1 cellular context compared by ENCODE assay signal in the genomic region with DNA sequence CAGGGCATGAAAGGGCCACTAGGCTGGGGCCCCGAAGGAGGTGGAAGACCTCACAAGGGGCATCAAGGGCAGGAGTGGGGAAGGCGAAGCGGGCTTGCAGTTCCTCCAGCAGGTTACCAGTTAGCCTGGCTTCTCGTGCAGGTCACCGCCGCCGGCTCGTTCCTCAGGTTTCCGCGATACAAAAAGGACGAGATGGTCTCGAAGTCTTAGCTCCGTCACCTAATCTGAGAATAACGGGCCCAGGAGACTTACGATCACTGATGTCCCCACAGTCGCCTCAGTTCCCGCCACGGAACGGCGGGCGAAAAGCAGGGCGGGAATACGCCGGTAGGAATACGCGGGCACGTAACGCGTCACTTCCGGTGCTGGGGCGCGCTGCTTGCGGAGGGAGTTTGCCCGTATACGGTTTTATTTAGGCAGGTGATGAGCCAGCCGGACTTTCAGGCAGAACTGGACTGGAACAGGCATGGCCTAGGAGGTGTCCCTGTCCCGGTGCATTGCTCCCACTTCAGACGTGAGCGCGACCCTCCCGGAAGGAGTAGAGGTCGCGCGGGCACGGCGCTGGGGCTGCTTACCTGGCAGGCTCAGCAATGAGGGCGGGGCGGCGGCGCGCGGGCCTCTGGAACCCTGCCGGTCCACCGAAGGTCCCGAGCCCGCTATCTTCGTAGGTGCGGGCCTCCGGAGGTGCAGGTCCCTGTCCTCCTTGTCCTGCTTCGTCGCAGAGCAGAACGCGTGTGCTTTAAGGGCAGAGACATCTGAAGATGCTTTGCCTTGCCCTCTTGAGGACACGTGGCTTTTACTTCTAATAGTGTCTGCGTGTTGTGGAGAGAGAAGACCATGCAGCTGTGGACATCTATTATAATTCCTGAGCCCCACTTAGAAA.
TF ChIP-seq lines count a peak whose summit lies in the region.

A gene with protein sequence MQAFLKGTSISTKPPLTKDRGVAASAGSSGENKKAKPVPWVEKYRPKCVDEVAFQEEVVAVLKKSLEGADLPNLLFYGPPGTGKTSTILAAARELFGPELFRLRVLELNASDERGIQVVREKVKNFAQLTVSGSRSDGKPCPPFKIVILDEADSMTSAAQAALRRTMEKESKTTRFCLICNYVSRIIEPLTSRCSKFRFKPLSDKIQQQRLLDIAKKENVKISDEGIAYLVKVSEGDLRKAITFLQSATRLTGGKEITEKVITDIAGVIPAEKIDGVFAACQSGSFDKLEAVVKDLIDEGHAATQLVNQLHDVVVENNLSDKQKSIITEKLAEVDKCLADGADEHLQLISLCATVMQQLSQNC (minus strand): TSS at position 310 of the 883 bp plus-strand sequence. CDS start 1,769 bp downstream, outside the sequence.

TF ChIP-seq in HepG2, 621 proteins besides CTCF, POLR2A, EP300 and RAD21 (continued from another document and continues in another):
- TF ChIP-seq, protein P1, sequence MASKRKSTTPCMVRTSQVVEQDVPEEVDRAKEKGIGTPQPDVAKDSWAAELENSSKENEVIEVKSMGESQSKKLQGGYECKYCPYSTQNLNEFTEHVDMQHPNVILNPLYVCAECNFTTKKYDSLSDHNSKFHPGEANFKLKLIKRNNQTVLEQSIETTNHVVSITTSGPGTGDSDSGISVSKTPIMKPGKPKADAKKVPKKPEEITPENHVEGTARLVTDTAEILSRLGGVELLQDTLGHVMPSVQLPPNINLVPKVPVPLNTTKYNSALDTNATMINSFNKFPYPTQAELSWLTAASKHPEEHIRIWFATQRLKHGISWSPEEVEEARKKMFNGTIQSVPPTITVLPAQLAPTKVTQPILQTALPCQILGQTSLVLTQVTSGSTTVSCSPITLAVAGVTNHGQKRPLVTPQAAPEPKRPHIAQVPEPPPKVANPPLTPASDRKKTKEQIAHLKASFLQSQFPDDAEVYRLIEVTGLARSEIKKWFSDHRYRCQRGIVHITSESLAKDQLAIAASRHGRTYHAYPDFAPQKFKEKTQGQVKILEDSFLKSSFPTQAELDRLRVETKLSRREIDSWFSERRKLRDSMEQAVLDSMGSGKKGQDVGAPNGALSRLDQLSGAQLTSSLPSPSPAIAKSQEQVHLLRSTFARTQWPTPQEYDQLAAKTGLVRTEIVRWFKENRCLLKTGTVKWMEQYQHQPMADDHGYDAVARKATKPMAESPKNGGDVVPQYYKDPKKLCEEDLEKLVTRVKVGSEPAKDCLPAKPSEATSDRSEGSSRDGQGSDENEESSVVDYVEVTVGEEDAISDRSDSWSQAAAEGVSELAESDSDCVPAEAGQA (IDR thresholded peaks at IDR 0.05; ENCODE audit: low read depth): peak; percentile 78; the same call in 1 of the 2 replicates
- TF ChIP-seq, protein P1 (CRISPR knock-in tag; IDR thresholded peaks at IDR 0.05; ENCODE audit: borderline replicate concordance): no peak
- no peak for TF ChIP-seq PRPF4 (IDR thresholded peaks at IDR 0.05; ENCODE audit: low read depth, low read length, poor library complexity, severe bottlenecking)
- TF ChIP-seq, protein P2, sequence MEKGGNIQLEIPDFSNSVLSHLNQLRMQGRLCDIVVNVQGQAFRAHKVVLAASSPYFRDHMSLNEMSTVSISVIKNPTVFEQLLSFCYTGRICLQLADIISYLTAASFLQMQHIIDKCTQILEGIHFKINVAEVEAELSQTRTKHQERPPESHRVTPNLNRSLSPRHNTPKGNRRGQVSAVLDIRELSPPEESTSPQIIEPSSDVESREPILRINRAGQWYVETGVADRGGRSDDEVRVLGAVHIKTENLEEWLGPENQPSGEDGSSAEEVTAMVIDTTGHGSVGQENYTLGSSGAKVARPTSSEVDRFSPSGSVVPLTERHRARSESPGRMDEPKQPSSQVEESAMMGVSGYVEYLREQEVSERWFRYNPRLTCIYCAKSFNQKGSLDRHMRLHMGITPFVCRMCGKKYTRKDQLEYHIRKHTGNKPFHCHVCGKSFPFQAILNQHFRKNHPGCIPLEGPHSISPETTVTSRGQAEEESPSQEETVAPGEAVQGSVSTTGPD (CRISPR knock-in tag; IDR thresholded peaks at IDR 0.05): no peak
- TF ChIP-seq SRY (CRISPR knock-in tag; IDR thresholded peaks at IDR 0.05): no peak; the same call in 1 of the 2 replicates
- no peak for TF ChIP-seq ZBTB8A (CRISPR knock-in tag; IDR thresholded peaks at IDR 0.05; ENCODE audit: borderline replicate concordance, low read depth)
- TF ChIP-seq, protein P3, sequence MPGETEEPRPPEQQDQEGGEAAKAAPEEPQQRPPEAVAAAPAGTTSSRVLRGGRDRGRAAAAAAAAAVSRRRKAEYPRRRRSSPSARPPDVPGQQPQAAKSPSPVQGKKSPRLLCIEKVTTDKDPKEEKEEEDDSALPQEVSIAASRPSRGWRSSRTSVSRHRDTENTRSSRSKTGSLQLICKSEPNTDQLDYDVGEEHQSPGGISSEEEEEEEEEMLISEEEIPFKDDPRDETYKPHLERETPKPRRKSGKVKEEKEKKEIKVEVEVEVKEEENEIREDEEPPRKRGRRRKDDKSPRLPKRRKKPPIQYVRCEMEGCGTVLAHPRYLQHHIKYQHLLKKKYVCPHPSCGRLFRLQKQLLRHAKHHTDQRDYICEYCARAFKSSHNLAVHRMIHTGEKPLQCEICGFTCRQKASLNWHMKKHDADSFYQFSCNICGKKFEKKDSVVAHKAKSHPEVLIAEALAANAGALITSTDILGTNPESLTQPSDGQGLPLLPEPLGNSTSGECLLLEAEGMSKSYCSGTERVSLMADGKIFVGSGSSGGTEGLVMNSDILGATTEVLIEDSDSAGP (CRISPR knock-in tag; IDR thresholded peaks at IDR 0.05; ENCODE audit: borderline replicate concordance): peak; percentile 89; the same call in 1 of the 2 replicates
- TF ChIP-seq, protein P4, sequence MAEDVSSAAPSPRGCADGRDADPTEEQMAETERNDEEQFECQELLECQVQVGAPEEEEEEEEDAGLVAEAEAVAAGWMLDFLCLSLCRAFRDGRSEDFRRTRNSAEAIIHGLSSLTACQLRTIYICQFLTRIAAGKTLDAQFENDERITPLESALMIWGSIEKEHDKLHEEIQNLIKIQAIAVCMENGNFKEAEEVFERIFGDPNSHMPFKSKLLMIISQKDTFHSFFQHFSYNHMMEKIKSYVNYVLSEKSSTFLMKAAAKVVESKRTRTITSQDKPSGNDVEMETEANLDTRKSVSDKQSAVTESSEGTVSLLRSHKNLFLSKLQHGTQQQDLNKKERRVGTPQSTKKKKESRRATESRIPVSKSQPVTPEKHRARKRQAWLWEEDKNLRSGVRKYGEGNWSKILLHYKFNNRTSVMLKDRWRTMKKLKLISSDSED (CRISPR knock-in tag; IDR thresholded peaks at IDR 0.05): 0 out of 2 replicates have a peak, but pooled peaks have one; percentile 56
- TF ChIP-seq DNMT1 (CRISPR knock-in tag; IDR thresholded peaks at IDR 0.05): no peak
- no peak; the same call in 1 of the 2 replicates for TF ChIP-seq ZFP41 (CRISPR knock-in tag; IDR thresholded peaks at IDR 0.05; ENCODE audit: borderline replicate concordance)
- TF ChIP-seq RFXANK (CRISPR knock-in tag; IDR thresholded peaks at IDR 0.05): no peak
- TF ChIP-seq, protein P5, sequence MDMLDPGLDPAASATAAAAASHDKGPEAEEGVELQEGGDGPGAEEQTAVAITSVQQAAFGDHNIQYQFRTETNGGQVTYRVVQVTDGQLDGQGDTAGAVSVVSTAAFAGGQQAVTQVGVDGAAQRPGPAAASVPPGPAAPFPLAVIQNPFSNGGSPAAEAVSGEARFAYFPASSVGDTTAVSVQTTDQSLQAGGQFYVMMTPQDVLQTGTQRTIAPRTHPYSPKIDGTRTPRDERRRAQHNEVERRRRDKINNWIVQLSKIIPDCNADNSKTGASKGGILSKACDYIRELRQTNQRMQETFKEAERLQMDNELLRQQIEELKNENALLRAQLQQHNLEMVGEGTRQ (IDR thresholded peaks at IDR 0.05; ENCODE audit: low read depth, low read length): no peak
- TF ChIP-seq, protein P5 (CRISPR knock-in tag; IDR thresholded peaks at IDR 0.05; ENCODE audit: borderline replicate concordance): no peak; the same call in 1 of the 2 replicates
- TF ChIP-seq ZNF3 (CRISPR knock-in tag; IDR thresholded peaks at IDR 0.05): no peak
- peak; percentile 69; the same call in 1 of the 2 replicates for TF ChIP-seq ZNF564 (CRISPR knock-in tag; IDR thresholded peaks at IDR 0.05)
- TF ChIP-seq GATAD2A (CRISPR knock-in tag; IDR thresholded peaks at IDR 0.05): peak; percentile 44; the same call in 1 of the 2 replicates
- no peak; the same call in 1 of the 2 replicates for TF ChIP-seq MIER3 (CRISPR knock-in tag; IDR thresholded peaks at IDR 0.05; ENCODE audit: borderline replicate concordance)
- TF ChIP-seq ATM (IDR thresholded peaks at IDR 0.05; ENCODE audit: borderline replicate concordance): no peak
- TF ChIP-seq PHF8 (CRISPR knock-in tag; IDR thresholded peaks at IDR 0.05): peak; percentile 96
- no peak; the same call in 1 of the 2 replicates for TF ChIP-seq FIP1L1 (IDR thresholded peaks at IDR 0.05; ENCODE audit: borderline replicate concordance, insufficient read depth, low read depth, low read length)
- TF ChIP-seq, protein P6, sequence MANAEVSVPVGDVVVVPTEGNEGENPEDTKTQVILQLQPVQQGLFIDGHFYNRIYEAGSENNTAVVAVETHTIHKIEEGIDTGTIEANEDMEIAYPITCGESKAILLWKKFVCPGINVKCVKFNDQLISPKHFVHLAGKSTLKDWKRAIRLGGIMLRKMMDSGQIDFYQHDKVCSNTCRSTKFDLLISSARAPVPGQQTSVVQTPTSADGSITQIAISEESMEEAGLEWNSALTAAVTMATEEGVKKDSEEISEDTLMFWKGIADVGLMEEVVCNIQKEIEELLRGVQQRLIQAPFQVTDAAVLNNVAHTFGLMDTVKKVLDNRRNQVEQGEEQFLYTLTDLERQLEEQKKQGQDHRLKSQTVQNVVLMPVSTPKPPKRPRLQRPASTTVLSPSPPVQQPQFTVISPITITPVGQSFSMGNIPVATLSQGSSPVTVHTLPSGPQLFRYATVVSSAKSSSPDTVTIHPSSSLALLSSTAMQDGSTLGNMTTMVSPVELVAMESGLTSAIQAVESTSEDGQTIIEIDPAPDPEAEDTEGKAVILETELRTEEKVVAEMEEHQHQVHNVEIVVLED (CRISPR knock-in tag; IDR thresholded peaks at IDR 0.05; ENCODE audit: borderline replicate concordance): peak; percentile 100
- TF ChIP-seq, protein P7, sequence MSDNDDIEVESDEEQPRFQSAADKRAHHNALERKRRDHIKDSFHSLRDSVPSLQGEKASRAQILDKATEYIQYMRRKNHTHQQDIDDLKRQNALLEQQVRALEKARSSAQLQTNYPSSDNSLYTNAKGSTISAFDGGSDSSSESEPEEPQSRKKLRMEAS (IDR thresholded peaks at IDR 0.05): peak; percentile 84
- 0 out of 2 replicates have a peak, but pooled peaks have one; percentile 51 for TF ChIP-seq HNRNPL (IDR thresholded peaks at IDR 0.05; ENCODE audit: low read depth, low read length)
- TF ChIP-seq NKX3-1 (CRISPR knock-in tag; IDR thresholded peaks at IDR 0.05): no peak
- TF ChIP-seq, protein P8, sequence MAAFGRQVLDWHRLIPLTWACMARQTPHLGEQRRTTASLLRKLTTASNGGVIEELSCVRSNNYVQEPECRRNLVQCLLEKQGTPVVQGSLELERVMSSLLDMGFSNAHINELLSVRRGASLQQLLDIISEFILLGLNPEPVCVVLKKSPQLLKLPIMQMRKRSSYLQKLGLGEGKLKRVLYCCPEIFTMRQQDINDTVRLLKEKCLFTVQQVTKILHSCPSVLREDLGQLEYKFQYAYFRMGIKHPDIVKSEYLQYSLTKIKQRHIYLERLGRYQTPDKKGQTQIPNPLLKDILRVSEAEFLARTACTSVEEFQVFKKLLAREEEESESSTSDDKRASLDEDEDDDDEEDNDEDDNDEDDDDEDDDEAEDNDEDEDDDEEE (CRISPR knock-in tag; IDR thresholded peaks at IDR 0.05): no peak
- no peak; the same call in 1 of the 2 replicates for TF ChIP-seq IRX3 (CRISPR knock-in tag; IDR thresholded peaks at IDR 0.05; ENCODE audit: borderline replicate concordance, low read depth)
- TF ChIP-seq AGO1 (IDR thresholded peaks at IDR 0.05; ENCODE audit: low read depth, low read length, poor library complexity, severe bottlenecking): peak; percentile 72
- TF ChIP-seq, protein P9, sequence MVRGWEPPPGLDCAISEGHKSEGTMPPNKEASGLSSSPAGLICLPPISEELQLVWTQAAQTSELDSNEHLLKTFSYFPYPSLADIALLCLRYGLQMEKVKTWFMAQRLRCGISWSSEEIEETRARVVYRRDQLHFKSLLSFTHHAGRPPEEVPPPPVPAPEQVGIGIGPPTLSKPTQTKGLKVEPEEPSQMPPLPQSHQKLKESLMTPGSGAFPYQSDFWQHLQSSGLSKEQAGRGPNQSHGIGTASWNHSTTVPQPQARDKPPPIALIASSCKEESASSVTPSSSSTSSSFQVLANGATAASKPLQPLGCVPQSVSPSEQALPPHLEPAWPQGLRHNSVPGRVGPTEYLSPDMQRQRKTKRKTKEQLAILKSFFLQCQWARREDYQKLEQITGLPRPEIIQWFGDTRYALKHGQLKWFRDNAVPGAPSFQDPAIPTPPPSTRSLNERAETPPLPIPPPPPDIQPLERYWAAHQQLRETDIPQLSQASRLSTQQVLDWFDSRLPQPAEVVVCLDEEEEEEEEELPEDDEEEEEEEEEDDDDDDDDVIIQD (CRISPR knock-in tag; IDR thresholded peaks at IDR 0.05; ENCODE audit: low read depth): no peak
- peak; percentile 62; the same call in 1 of the 2 replicates for TF ChIP-seq ZNF232 (CRISPR knock-in tag; IDR thresholded peaks at IDR 0.05; ENCODE audit: borderline replicate concordance)
- TF ChIP-seq, protein P10, sequence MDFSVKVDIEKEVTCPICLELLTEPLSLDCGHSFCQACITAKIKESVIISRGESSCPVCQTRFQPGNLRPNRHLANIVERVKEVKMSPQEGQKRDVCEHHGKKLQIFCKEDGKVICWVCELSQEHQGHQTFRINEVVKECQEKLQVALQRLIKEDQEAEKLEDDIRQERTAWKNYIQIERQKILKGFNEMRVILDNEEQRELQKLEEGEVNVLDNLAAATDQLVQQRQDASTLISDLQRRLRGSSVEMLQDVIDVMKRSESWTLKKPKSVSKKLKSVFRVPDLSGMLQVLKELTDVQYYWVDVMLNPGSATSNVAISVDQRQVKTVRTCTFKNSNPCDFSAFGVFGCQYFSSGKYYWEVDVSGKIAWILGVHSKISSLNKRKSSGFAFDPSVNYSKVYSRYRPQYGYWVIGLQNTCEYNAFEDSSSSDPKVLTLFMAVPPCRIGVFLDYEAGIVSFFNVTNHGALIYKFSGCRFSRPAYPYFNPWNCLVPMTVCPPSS (IDR thresholded peaks at IDR 0.05): no peak
